ENCODE assay signal across 8 cellular contexts in genomic region chr5:14168139-14168792, GRCh38. TPM values are rescaled to one million over a fixed set of nuclear protein-coding genes. Genes with fewer than 3 reads are reported as not detected.
DNase-seq lines count a peak whose midpoint lies in the region; ATAC-seq and TF ChIP-seq lines count a peak whose summit lies in the region.

No MANE protein-coding gene starts in this region.

- POLR2A ChIA-PET in Caco-2 (lab: Charles Lee) = no interaction called here

- no peaks in the 10 kb centered on the region for H3K27me3 Mint-ChIP-seq in Caco-2 (ENCODE audit: insufficient read depth, unreplicated experiment)

- no peaks in the 10 kb centered on the region for H3K27me3 ChIP-seq in Caco-2 (replicated peaks; ENCODE audit: control insufficient read depth, insufficient read depth, low read length)

- H3K36me3 Mint-ChIP-seq in Caco-2 (ENCODE audit: insufficient read depth, unreplicated experiment) = no peaks in the 10 kb centered on the region

- peak; percentile 42 for ATAC-seq in GM21717 (IDR thresholded peaks at IDR 0.05; ENCODE audit: unreplicated experiment)

- DNase-seq in GM12865 (ENCODE audit: low read depth) (peak; percentile 85), NCI-H226 (peak; percentile 45), myocyte (ENCODE audit: low read depth) (peak; percentile 50), T-helper 1 cell (no peak), Caco-2 (no peak)
- DNase-seq in stimulated activated CD8-positive, alpha-beta memory T cell treated with anti-CD3 and anti-CD28 coated beads, Interleukin-4, amount 100 ng/mL, for 48 hours = no peak
- DNase-seq in stimulated activated CD4-positive, alpha-beta T cell treated with anti-CD3 and anti-CD28 coated beads, Interleukin-1b, Interleukin-23, amount 100 ng/mL, for 48 hours = no peak

- H3K4me3 ChIP-seq in GM12865 (ENCODE audit: low read depth, low read length) (peak overlapping the region; percentile 73), Caco-2 (ENCODE audit: low read depth, low read length) (no peak overlapping the region)

- H3K36me3 ChIP-seq in Caco-2 (ENCODE audit: control insufficient read depth, insufficient read depth, low read length) = no peaks in the 10 kb centered on the region

- intact Hi-C loops in Caco-2 (cut with micrococcal nuclease; ENCODE audit: unreplicated experiment) = no loop called here

- no peak overlapping the region for H3K27ac Mint-ChIP-seq in Caco-2 (ENCODE audit: unreplicated experiment)

- peaks cover 9% of the 10 kb centered on the region for H3K9me3 Mint-ChIP-seq in Caco-2 (ENCODE audit: unreplicated experiment)

- H3K4me3 Mint-ChIP-seq in Caco-2 (ENCODE audit: unreplicated experiment) = no peak overlapping the region

- peaks cover 42% of the 10 kb centered on the region for H3K4me1 ChIP-seq in Caco-2

- H3K4me1 Mint-ChIP-seq in Caco-2 (ENCODE audit: low read depth, unreplicated experiment) = peaks cover 40% of the 10 kb centered on the region

- BruUV-seq in Caco-2 (replicated peaks; lab: Mats Ljungman, UMichigan) = no TSS peak

- TF ChIP-seq CTCF in GM12865 (IDR thresholded peaks at IDR 0.05; ENCODE audit: insufficient read depth, low read depth, low read length, missing control alignments) (no peak), Caco-2 (IDR thresholded peaks at IDR 0.05; ENCODE audit: insufficient read depth in 1 of 2, low read depth in 1 of 2, low read length in 1 of 2, severe bottlenecking in 1 of 2, unreplicated experiment in 1 of 2) (no peak)

- CTCF ChIA-PET in Caco-2 (lab: Charles Lee) = interaction anchor here (1.1 kb wide), 1 partner anchor 12 kb away, joined by 3 read pairs; no protein-coding TSS in a partner anchor

- peaks cover 4% of the 10 kb centered on the region; the same call in 1 of the 2 replicates for H3K9me3 ChIP-seq in Caco-2

RNA-seq across cellular contexts. Expression of gene TRIO, which starts 25.1 kb away (rescaled TPM):
- total RNA-seq in myocyte (122 and 126 TPM in 2 replicates), Caco-2 (2022) (92.0 and 98.9 TPM in 2 replicates)
- 126 TPM for polyA plus RNA-seq in myocyte (2012)

Comparison
In these comparisons a context has a peak if more than half of its experiments do, and no peak if none do; other contexts are left out.
1. DNase-seq: peak in GM12865 (single experiment), NCI-H226 (single experiment) and myocyte (single experiment); none in T-helper 1 cell (0 of 5), Caco-2 (0 of 2), stimulated activated CD8-positive, alpha-beta memory T cell treated with anti-CD3 and anti-CD28 coated beads, Interleukin-4, amount 100 ng/mL, for 48 hours (single experiment) and stimulated activated CD4-positive, alpha-beta T cell treated with anti-CD3 and anti-CD28 coated beads, Interleukin-1b, Interleukin-23, amount 100 ng/mL, for 48 hours (single experiment).